ENCODE assay signal across 8 cellular contexts in the genomic region with DNA sequence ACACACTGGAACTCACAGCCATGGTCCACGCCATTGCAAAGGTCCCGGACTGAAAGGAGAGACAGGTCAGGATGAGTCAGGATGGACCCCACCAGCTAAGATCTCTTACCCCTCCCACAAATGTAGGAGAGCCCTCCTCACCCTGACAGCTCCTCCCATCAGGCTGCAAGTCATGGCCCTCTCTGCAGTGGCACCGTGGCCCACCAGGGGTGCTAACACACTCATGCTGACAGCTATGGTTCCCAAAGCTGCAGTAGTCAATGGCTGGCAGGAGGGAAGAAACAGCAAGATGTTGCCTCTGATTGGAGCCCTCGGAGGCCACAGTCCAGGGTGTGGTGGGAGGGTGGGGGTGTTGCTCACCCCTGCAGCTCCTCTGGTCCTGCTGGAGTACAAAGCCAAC. TPM values are rescaled to one million over a fixed set of nuclear protein-coding genes. Genes with fewer than 3 reads are reported as not detected.
DNase-seq lines count a peak whose midpoint lies in the region; ATAC-seq and TF ChIP-seq lines count a peak whose summit lies in the region.

No MANE protein-coding gene starts in this region.

- H3K27ac Mint-ChIP-seq in CD4-positive, alpha-beta T cell, result no peak overlapping the region
- H3K27ac Mint-ChIP-seq in effector memory CD8-positive, alpha-beta T cell, result no peak overlapping the region

- no peak overlapping the region for H3K9ac ChIP-seq in PC-3 (ENCODE audit: low read length)

- peak; percentile 70 for ATAC-seq in CD4-positive, alpha-beta T cell (ENCODE audit: poor library complexity)
- ATAC-seq in GM19372 (IDR thresholded peaks at IDR 0.05; ENCODE audit: low read depth, unreplicated experiment) (peak; percentile 51), PC-3 (peak; percentile 81), HG03108 (IDR thresholded peaks at IDR 0.05; ENCODE audit: unreplicated experiment) (no peak)
- ATAC-seq in effector memory CD8-positive, alpha-beta T cell (replicated peaks), result peak; percentile 68

- H3K4me3 Mint-ChIP-seq in CD4-positive, alpha-beta T cell, result no peak overlapping the region
- no peak overlapping the region for H3K4me3 Mint-ChIP-seq in effector memory CD8-positive, alpha-beta T cell

- no peaks in the 10 kb centered on the region for H3F3A ChIP-seq in PC-3 (ENCODE audit: low read length, unreplicated experiment)

- no peak overlapping the region for H3K4me2 ChIP-seq in PC-3 (ENCODE audit: low read length)

- H3K9me3 Mint-ChIP-seq in CD4-positive, alpha-beta T cell, result no peaks in the 10 kb centered on the region
- H3K9me3 Mint-ChIP-seq in effector memory CD8-positive, alpha-beta T cell, result no peaks in the 10 kb centered on the region

- no peaks in the 10 kb centered on the region for H3K4me1 ChIP-seq in PC-3 (ENCODE audit: insufficient read depth, low read length)

- no peaks in the 10 kb centered on the region for H3K36me3 ChIP-seq in PC-3 (ENCODE audit: low read depth, low read length)

- H3K27me3 ChIP-seq in CD4-positive, alpha-beta T cell (ENCODE audit: control insufficient read depth, insufficient read depth, low read length), result peaks cover under 1% of the 10 kb centered on the region
- H3K27me3 ChIP-seq in PC-3 (ENCODE audit: low read length), result no peaks in the 10 kb centered on the region

- intact Hi-C loops in CD4-positive, alpha-beta T cell (cut with DNase I, micrococcal nuclease), result no loop called here
- intact Hi-C loops in PC-3 (cut with micrococcal nuclease), result no loop called here

- H3K79me2 ChIP-seq in PC-3 (ENCODE audit: low read length), result no peaks in the 10 kb centered on the region

- DNase-seq in CD4-positive, alpha-beta T cell, result peak in 1 of 10 experiments; percentile 14
- DNase-seq in PC-3, result peak; percentile 47
- peak in 1 of 3 experiments; percentile 15 for DNase-seq in effector memory CD8-positive, alpha-beta T cell
- peak in 2 of 3 donors; percentile 44 to 47 for DNase-seq in stimulated activated CD4-positive, alpha-beta T cell treated with anti-CD3 and anti-CD28 coated beads, TNF-alpha, amount 100 ng/mL, for 48 hours (ENCODE audit: low read depth in 3 of 3)
- DNase-seq in DMS153 treated with DMSO at 0.1 percent for 48 hours (lab: John Stamatoyannopoulos, UW; ENCODE audit: unreplicated experiment), result no peak
- DNase-seq in NCI-H187 (lab: John Stamatoyannopoulos, UW), result no peak

- BruUV-seq in PC-3 (replicated peaks; lab: Mats Ljungman, UMichigan), result no TSS peak

- H3K4me1 Mint-ChIP-seq in CD4-positive, alpha-beta T cell (ENCODE audit: low read depth), result no peaks in the 10 kb centered on the region
- peaks cover 0 to 2% of the 10 kb centered on the region in 2 donors for H3K4me1 Mint-ChIP-seq in effector memory CD8-positive, alpha-beta T cell (ENCODE audit: low read depth in 2 of 2)

- CTCF ChIA-PET in CD4-positive, alpha-beta T cell (lab: Charles Lee), result interaction anchor here (0.8 to 2.2 kb wide), 2 partner anchors 11 to 470 kb away, joined by 3 to 7 read pairs; no protein-coding TSS in a partner anchor
- CTCF ChIA-PET in PC-3 (lab: Charles Lee), result interaction anchor here (0.6 to 0.7 kb wide), 2 partner anchors 27 to 55 kb away, joined by 4 to 7 read pairs; no protein-coding TSS in a partner anchor

- TF ChIP-seq CTCF in CD4-positive, alpha-beta T cell (IDR thresholded peaks at IDR 0.05), result no peak
- peak; percentile 58 for TF ChIP-seq CTCF in PC-3 (conservative IDR thresholded peaks at IDR 0.05; ENCODE audit: low read depth, low read length)

- no peaks in the 10 kb centered on the region for H4K20me1 ChIP-seq in PC-3 (ENCODE audit: low read length)

- H3K27ac ChIP-seq in CD4-positive, alpha-beta T cell (ENCODE audit: low read depth, low read length), result no peak overlapping the region
- no peak overlapping the region for H3K27ac ChIP-seq in PC-3 (ENCODE audit: low read length)

- POLR2A ChIA-PET in CD4-positive, alpha-beta T cell (lab: Charles Lee), result no interaction called here
- POLR2A ChIA-PET in PC-3 (lab: Charles Lee; ENCODE audit: unreplicated experiment), result interaction anchor here (0.6 kb wide), 1 partner anchor 593 kb away, joined by 21 read pairs; no protein-coding TSS in a partner anchor

- no peaks in the 10 kb centered on the region for H3K9me3 ChIP-seq in CD4-positive, alpha-beta T cell (ENCODE audit: control insufficient read depth, low read length)
- no peaks in the 10 kb centered on the region for H3K9me3 ChIP-seq in PC-3 (ENCODE audit: low read length)

- H3K9me2 ChIP-seq in PC-3 (replicated peaks; ENCODE audit: low read length), result no peaks in the 10 kb centered on the region

- no peaks in the 10 kb centered on the region for H3K36me3 Mint-ChIP-seq in CD4-positive, alpha-beta T cell (ENCODE audit: low read depth)
- no peaks in the 10 kb centered on the region for H3K36me3 Mint-ChIP-seq in effector memory CD8-positive, alpha-beta T cell (ENCODE audit: insufficient read depth)

- H3K4me3 ChIP-seq in PC-3 (ENCODE audit: low read length), result no peak overlapping the region

- no peak overlapping the region for H2AFZ ChIP-seq in PC-3 (ENCODE audit: low read length)

- peaks cover 59% of the 10 kb centered on the region for H3K27me3 Mint-ChIP-seq in CD4-positive, alpha-beta T cell
- peaks cover 37 to 66% of the 10 kb centered on the region in 2 donors for H3K27me3 Mint-ChIP-seq in effector memory CD8-positive, alpha-beta T cell

RNA-seq across cellular contexts. Expression of gene RBPJL, which starts 5.7 kb away (rescaled TPM):
- total RNA-seq in CD4-positive, alpha-beta T cell, result not detected
- total RNA-seq in PC-3 (2014; rRNA removed), result not detected in 2 replicates

RNA-seq across cellular contexts. Expression of gene MATN4, which starts 7.1 kb away (rescaled TPM):
- not detected for total RNA-seq in CD4-positive, alpha-beta T cell
- total RNA-seq in PC-3 (2014; rRNA removed), result 0.33 TPM in 1 of 2 replicates, not detected in the other

RNA-seq across cellular contexts. Expression of gene SLPI, which starts 46.6 kb away (rescaled TPM):
- not detected for total RNA-seq in CD4-positive, alpha-beta T cell
- 186 and 207 TPM in 2 replicates for total RNA-seq in PC-3 (2014; rRNA removed)

RNA-seq across cellular contexts. Expression of gene SDC4, which starts 47.3 kb away (rescaled TPM):
- 1 to 10 TPM; 1.0 to 1.1 TPM for total RNA-seq in CD4-positive, alpha-beta T cell
- total RNA-seq in PC-3 (2014; rRNA removed), result 134 and 167 TPM in 2 replicates

Comparison
In these comparisons a context has a peak if more than half of its experiments do, and no peak if none do; other contexts are left out.
1. DNase-seq: peak in PC-3 (single experiment) and stimulated activated CD4-positive, alpha-beta T cell treated with anti-CD3 and anti-CD28 coated beads, TNF-alpha, amount 100 ng/mL, for 48 hours (2 of 3); none in DMS153 treated with DMSO at 0.1 percent for 48 hours (single experiment) and NCI-H187 (0 of 2).
2. RNA of gene SLPI, which starts 46.6 kb away (total RNA-seq): 186 to 207 TPM in PC-3; not detected in CD4-positive, alpha-beta T cell; every median in the first group is over 100 times any median in the second.